Comparison of ENCODE assay signal across 1 cellular context in genomic region chr12:69473229-69473628, GRCh38.
TF ChIP-seq lines count a peak whose summit lies in the region.

No MANE protein-coding gene starts in this region.

TF ChIP-seq in HepG2, 621 proteins besides CTCF, POLR2A, EP300 and RAD21:
- TF ChIP-seq GATAD2A (CRISPR knock-in tag; IDR thresholded peaks at IDR 0.05) (no peak), SP140L (CRISPR knock-in tag; IDR thresholded peaks at IDR 0.05; ENCODE audit: borderline replicate concordance) (no peak), HMGXB3 (CRISPR knock-in tag; IDR thresholded peaks at IDR 0.05; ENCODE audit: borderline replicate concordance) (no peak), IRF1 (CRISPR knock-in tag; IDR thresholded peaks at IDR 0.05; ENCODE audit: low read depth) (no peak), ZNF20 (CRISPR knock-in tag; IDR thresholded peaks at IDR 0.05) (no peak), ELK4 (CRISPR knock-in tag; IDR thresholded peaks at IDR 0.05; ENCODE audit: borderline replicate concordance) (no peak), ZBTB26 (CRISPR knock-in tag; IDR thresholded peaks at IDR 0.05; ENCODE audit: borderline replicate concordance) (no peak), ZBTB8A (CRISPR knock-in tag; IDR thresholded peaks at IDR 0.05; ENCODE audit: borderline replicate concordance, low read depth) (no peak), SAP130 (CRISPR knock-in tag; IDR thresholded peaks at IDR 0.05; ENCODE audit: low read depth) (no peak), EHMT2 (IDR thresholded peaks at IDR 0.05; ENCODE audit: borderline replicate concordance, low read depth, low read length) (no peak), ZMAT5 (CRISPR knock-in tag; IDR thresholded peaks at IDR 0.05; ENCODE audit: borderline replicate concordance, low read depth) (no peak), ZNF563 (CRISPR knock-in tag; IDR thresholded peaks at IDR 0.05) (no peak), ZBTB39 (CRISPR knock-in tag; IDR thresholded peaks at IDR 0.05) (no peak), GABPA (IDR thresholded peaks at IDR 0.05; ENCODE audit: low read depth, low read length) (no peak), GABPA (CRISPR knock-in tag; IDR thresholded peaks at IDR 0.05; ENCODE audit: low read depth) (no peak)
